1 cellular context compared by ENCODE assay signal in the genomic region with DNA sequence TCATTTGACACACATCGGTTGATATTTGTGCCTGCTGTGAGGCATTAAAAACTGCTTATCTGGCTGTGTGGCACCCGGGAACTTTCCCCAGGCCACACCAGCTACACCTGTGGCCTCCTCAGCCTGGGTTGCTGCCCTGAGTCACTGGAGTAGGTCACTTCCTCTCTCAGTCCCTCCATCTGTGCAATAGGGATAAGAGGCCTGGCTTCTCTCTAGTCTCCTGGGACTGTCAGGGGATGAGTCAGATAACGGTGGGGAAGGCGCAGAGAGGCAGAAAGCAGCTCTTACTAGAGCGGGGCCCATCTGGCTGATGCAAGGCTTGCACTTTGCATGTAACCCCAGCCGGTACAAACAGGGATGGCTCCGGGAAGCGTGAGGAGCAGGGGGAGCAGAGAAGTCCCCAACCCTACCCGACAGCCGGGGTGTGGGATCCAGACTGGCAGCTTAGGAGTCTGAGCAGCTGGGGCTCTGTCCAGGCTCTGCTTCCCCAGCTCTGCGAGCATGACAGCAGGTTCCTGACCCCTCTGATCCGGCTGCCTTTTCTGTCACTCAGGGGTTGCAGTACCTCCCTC.
TF ChIP-seq lines count a peak whose summit lies in the region.

No MANE protein-coding gene starts in this region.

TF ChIP-seq in SK-N-SH treated with all-trans-retinoic acid at 6 μM for 48 hours, 23 proteins besides CTCF, POLR2A, EP300 and RAD21 (continued from another document):
- TF ChIP-seq, protein P1, sequence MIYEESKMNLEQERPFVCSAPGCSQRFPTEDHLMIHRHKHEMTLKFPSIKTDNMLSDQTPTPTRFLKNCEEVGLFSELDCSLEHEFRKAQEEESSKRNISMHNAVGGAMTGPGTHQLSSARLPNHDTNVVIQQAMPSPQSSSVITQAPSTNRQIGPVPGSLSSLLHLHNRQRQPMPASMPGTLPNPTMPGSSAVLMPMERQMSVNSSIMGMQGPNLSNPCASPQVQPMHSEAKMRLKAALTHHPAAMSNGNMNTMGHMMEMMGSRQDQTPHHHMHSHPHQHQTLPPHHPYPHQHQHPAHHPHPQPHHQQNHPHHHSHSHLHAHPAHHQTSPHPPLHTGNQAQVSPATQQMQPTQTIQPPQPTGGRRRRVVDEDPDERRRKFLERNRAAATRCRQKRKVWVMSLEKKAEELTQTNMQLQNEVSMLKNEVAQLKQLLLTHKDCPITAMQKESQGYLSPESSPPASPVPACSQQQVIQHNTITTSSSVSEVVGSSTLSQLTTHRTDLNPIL (CRISPR knock-in tag; IDR thresholded peaks at IDR 0.05; ENCODE audit: low read depth): no peak; the same call in 1 of the 2 replicates
- no peak for TF ChIP-seq PPARA (CRISPR knock-in tag; IDR thresholded peaks at IDR 0.05; ENCODE audit: borderline replicate concordance)
- TF ChIP-seq TOX (CRISPR knock-in tag; IDR thresholded peaks at IDR 0.05; ENCODE audit: borderline replicate concordance): no peak
- TF ChIP-seq ARNTL (CRISPR knock-in tag; IDR thresholded peaks at IDR 0.05; ENCODE audit: borderline replicate concordance, low read depth): no peak
- TF ChIP-seq SNAI2 (CRISPR knock-in tag; IDR thresholded peaks at IDR 0.05): 0 out of 2 replicates have a peak, but pooled peaks have one; percentile 67
- TF ChIP-seq, protein P2, sequence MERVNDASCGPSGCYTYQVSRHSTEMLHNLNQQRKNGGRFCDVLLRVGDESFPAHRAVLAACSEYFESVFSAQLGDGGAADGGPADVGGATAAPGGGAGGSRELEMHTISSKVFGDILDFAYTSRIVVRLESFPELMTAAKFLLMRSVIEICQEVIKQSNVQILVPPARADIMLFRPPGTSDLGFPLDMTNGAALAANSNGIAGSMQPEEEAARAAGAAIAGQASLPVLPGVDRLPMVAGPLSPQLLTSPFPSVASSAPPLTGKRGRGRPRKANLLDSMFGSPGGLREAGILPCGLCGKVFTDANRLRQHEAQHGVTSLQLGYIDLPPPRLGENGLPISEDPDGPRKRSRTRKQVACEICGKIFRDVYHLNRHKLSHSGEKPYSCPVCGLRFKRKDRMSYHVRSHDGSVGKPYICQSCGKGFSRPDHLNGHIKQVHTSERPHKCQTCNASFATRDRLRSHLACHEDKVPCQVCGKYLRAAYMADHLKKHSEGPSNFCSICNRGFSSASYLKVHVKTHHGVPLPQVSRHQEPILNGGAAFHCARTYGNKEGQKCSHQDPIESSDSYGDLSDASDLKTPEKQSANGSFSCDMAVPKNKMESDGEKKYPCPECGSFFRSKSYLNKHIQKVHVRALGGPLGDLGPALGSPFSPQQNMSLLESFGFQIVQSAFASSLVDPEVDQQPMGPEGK (CRISPR knock-in tag; IDR thresholded peaks at IDR 0.05; ENCODE audit: borderline replicate concordance): no peak
- peak; percentile 56; the same call in 1 of the 2 replicates for TF ChIP-seq ZNF70 (CRISPR knock-in tag; IDR thresholded peaks at IDR 0.05)
- TF ChIP-seq ZNF8 (CRISPR knock-in tag; IDR thresholded peaks at IDR 0.05): no peak
- no peak for TF ChIP-seq ZNF565 (CRISPR knock-in tag; conservative IDR thresholded peaks at IDR 0.05; ENCODE audit: low read depth)
- peak; percentile 58; the same call in 1 of the 2 replicates for TF ChIP-seq ISL1 (CRISPR knock-in tag; IDR thresholded peaks at IDR 0.05)
- TF ChIP-seq ZC3H10 (CRISPR knock-in tag; IDR thresholded peaks at IDR 0.05): no peak
- TF ChIP-seq RARB (CRISPR knock-in tag; IDR thresholded peaks at IDR 0.05): no peak
- no peak for TF ChIP-seq OSR1 (CRISPR knock-in tag; IDR thresholded peaks at IDR 0.05)
